7 cellular contexts compared by ENCODE assay signal in the genomic region with DNA sequence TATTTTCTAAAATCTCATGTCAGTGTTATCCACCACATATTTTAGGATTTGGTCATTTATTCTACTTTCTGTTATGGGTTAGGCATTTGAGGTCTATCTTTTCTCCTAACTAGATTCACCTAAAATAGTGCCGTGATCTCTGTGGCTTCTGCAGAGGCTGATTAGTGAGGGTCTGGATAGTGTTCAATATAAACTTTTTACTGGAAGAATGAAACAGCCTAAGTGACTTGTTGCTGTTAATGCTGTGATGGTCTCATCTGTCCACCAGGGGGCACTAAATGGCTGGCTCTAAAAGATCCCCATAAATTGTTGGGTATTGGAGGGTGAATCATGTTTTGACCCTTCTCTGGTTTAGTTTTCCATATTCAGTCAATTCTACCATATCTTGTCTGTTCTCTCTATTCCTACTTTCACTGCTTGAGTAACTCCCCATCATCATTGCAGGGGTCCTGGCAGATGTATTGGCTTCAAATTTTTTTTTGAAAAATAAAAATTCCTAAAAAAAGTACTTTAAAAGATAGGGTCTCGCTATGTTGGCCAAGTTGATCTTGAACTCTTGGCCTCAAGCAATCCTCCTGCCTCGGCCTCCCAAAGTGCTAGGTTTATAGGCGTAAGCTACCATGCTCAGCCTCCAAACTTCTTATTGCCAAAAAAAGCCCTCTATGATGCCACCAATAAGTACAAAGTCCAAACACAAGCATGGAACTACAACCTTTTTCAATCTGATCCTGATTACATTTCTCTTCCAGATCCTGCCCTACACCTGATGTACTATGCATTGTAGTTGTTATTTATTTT. TPM values are rescaled to one million over a fixed set of nuclear protein-coding genes. Genes with fewer than 3 reads are reported as not detected.
DNase-seq lines count a peak whose midpoint lies in the region; ATAC-seq, FAIRE-seq and TF ChIP-seq lines count a peak whose summit lies in the region.

No MANE protein-coding gene starts in this region.

- FAIRE-seq in GM12891 (lab: Jason Lieb, UNC) = peak; percentile 66

- H3K4me3 ChIP-seq in NB4 (ENCODE audit: low read depth, low read length) (no peak overlapping the region), heart right ventricle (no peak overlapping the region)

- peak; percentile 81 for TF ChIP-seq CTCF in NB4 (IDR thresholded peaks at IDR 0.05; ENCODE audit: low read depth, low read length)
- TF ChIP-seq CTCF in heart right ventricle (IDR thresholded peaks at IDR 0.05) = peak; percentile 80 to 94 (median 88)

- peaks cover 10% of the 10 kb centered on the region for H3K4me1 Mint-ChIP-seq in activated naive CD8-positive, alpha-beta T cell treated with anti-CD3 and anti-CD28 coated beads, Interleukin-2, amount 50 U/mL, for 24 hours

- H3K9me3 Mint-ChIP-seq in activated naive CD8-positive, alpha-beta T cell treated with anti-CD3 and anti-CD28 coated beads, Interleukin-2, amount 50 U/mL, for 24 hours = no peaks in the 10 kb centered on the region

- DNase-seq in GM12891 (ENCODE audit: insufficient read length, low spot score) (peak; percentile 63), NB4 (ENCODE audit: low read depth) (peak; percentile 82), SKM-1 treated with dmso at 0.1 percent for 144 hours (lab: John Stamatoyannopoulos, UW; ENCODE audit: unreplicated experiment) (peak; percentile 8), heart right ventricle (peak in 1 of 2 donors; percentile 73), retina (peak; percentile 65)
- peak; percentile 67 for DNase-seq in activated naive CD8-positive, alpha-beta T cell treated with anti-CD3 and anti-CD28 coated beads, Interleukin-2, amount 50 U/mL, for 24 hours

- intact Hi-C loops in heart right ventricle (cut with DNase I) = loop anchor here (1.0 to 10.0 kb wide), 12 partner anchors 39 to 237 kb away; a partner anchor contains a TSS

- whole genome bisulfite sequencing in heart right ventricle, 2 donors = 41 to 45% methylated on average over 4 of the region's 4 CpGs

- peaks cover 0 to 10% (median 6%) of the 10 kb centered on the region in 9 donors for H3K4me1 ChIP-seq in heart right ventricle

- H3K27ac Mint-ChIP-seq in activated naive CD8-positive, alpha-beta T cell treated with anti-CD3 and anti-CD28 coated beads, Interleukin-2, amount 50 U/mL, for 24 hours = no peak overlapping the region

- H3K4me3 Mint-ChIP-seq in activated naive CD8-positive, alpha-beta T cell treated with anti-CD3 and anti-CD28 coated beads, Interleukin-2, amount 50 U/mL, for 24 hours = no peak overlapping the region

- H3K36me3 Mint-ChIP-seq in activated naive CD8-positive, alpha-beta T cell treated with anti-CD3 and anti-CD28 coated beads, Interleukin-2, amount 50 U/mL, for 24 hours (ENCODE audit: low read depth) = peaks cover 26% of the 10 kb centered on the region

- no peaks in the 10 kb centered on the region for H3K9me3 ChIP-seq in heart right ventricle

- no peaks in the 10 kb centered on the region for H3K27me3 Mint-ChIP-seq in activated naive CD8-positive, alpha-beta T cell treated with anti-CD3 and anti-CD28 coated beads, Interleukin-2, amount 50 U/mL, for 24 hours

- H3K27ac ChIP-seq in heart right ventricle = no peak overlapping the region

- peaks cover 0 to 1% (median 0%) of the 10 kb centered on the region in 7 donors for H3K27me3 ChIP-seq in heart right ventricle

- peaks cover 0 to 35% (median 22%) of the 10 kb centered on the region in 9 donors for H3K36me3 ChIP-seq in heart right ventricle

- ATAC-seq in activated naive CD8-positive, alpha-beta T cell treated with anti-CD3 and anti-CD28 coated beads, Interleukin-2, amount 50 U/mL, for 24 hours = peak; percentile 82
- ATAC-seq in heart right ventricle = peak in 7 of 8 donors; percentile 55 to 78 (median 68)
- ATAC-seq in GM21723 (IDR thresholded peaks at IDR 0.05; ENCODE audit: unreplicated experiment) = no peak

- TF ChIP-seq POLR2A in GM12891 (IDR thresholded peaks at IDR 0.05; ENCODE audit: low read depth, low read length) (no peak), NB4 (IDR thresholded peaks at IDR 0.05; ENCODE audit: extremely low read depth, insufficient read length) (no peak)

TF ChIP-seq in GM12891, 5 proteins besides CTCF, POLR2A, EP300 and RAD21:
- TF ChIP-seq POU2F2 (IDR thresholded peaks at IDR 0.05; ENCODE audit: low read depth, low read length) (peak; percentile 36; the same call in 1 of the 2 replicates), PAX5 (IDR thresholded peaks at IDR 0.05; ENCODE audit: insufficient read depth, low read length, severe bottlenecking) (no peak), POLR2AphosphoS5 (IDR thresholded peaks at IDR 0.05; ENCODE audit: low read depth, low read length) (no peak)

RNA-seq across cellular contexts. Expression of a gene that starts 6.9 kb away (rescaled TPM):
- 128 TPM for polyA plus RNA-seq in GM12891 (2012; ENCODE audit: low read depth, missing spikeins)
- 10 to 100 TPM; 57.0 to 96.1 (median 67.8) TPM for total RNA-seq in heart right ventricle
- polyA plus RNA-seq in heart right ventricle = 100 to 1,000 TPM in 1 of 2 donors, 10 to 100 TPM in 1; 67.0 to 196 TPM

RNA-seq across cellular contexts. Expression of a gene that starts 21.5 kb away (rescaled TPM):
- 11.7 TPM for polyA plus RNA-seq in GM12891 (2012; ENCODE audit: low read depth, missing spikeins)
- total RNA-seq in heart right ventricle = 10 to 100 TPM; 33.3 to 44.9 (median 38.2) TPM
- polyA plus RNA-seq in heart right ventricle = 10 to 100 TPM; 16.8 to 22.4 TPM

RNA-seq across cellular contexts. Expression of a gene that starts 24.5 kb away (rescaled TPM):
- 0.09 TPM for polyA plus RNA-seq in GM12891 (2012; ENCODE audit: low read depth, missing spikeins)
- total RNA-seq in heart right ventricle = 10 to 100 TPM in 4 of 10 donors, 1 to 10 TPM in 6; 4.8 to 18.9 (median 9.6) TPM
- 10 to 100 TPM in 1 of 2 donors, 1 to 10 TPM in 1; 9.9 to 10.6 TPM for polyA plus RNA-seq in heart right ventricle

RNA-seq across cellular contexts. Expression of a gene that starts 25.5 kb away (rescaled TPM):
- 6.5 TPM for polyA plus RNA-seq in GM12891 (2012; ENCODE audit: low read depth, missing spikeins)
- 1 to 10 TPM; 4.5 to 9.3 (median 6.6) TPM for total RNA-seq in heart right ventricle
- 10 to 100 TPM in 1 of 2 donors, 1 to 10 TPM in 1; 2.3 to 20.6 TPM for polyA plus RNA-seq in heart right ventricle

RNA-seq across cellular contexts. Expression of a gene that starts 36.8 kb away (rescaled TPM):
- polyA plus RNA-seq in GM12891 (2012; ENCODE audit: low read depth, missing spikeins) = not detected
- total RNA-seq in heart right ventricle = 1 to 10 TPM; 1.1 to 3.7 (median 2.2) TPM
- polyA plus RNA-seq in heart right ventricle = 1 to 10 TPM; 3.7 to 6.0 TPM
